ENCODE assay signal across 17 cellular contexts in the genomic region with DNA sequence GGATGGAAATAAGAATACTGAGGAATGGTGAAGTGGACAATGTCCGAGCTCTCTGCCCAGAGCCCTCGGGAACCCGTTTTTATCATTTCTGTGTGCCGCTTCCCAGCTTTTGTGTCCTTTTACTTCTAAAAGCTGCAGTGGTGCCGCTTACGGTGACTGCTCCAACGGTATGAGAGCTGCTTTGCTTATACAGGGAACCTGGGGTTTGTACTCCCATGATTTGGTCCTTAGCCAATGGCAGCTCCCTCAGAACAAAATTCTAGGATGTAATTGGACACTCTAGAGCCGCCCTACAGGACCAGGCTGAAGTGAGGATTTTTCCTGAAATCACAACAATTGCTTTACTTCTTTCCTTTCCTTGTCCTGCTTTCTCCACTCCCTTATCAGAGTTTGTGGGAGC. TPM values are rescaled to one million over a fixed set of nuclear protein-coding genes. Genes with fewer than 3 reads are reported as not detected.
A peak's percentile ranks its signal among the peaks of the same experiment; 100 is the strongest.
DNase-seq lines count a peak whose midpoint lies in the region; ATAC-seq and TF ChIP-seq lines count a peak whose summit lies in the region.
"Had no signal": no experiment of that assay in that cellular context is flagged by ENCODE, and none has a peak within 500 bp of the region (broad histone marks: within the 10 kb centered on the region; RNA-seq: fewer than 3 reads in every experiment).

No MANE protein-coding gene starts in this region.

- CTCF ChIA-PET in WTC11 (lab: Charles Lee): interaction anchor here (1.0 to 1.7 kb wide), 6 partner anchors 24 to 401 kb away, joined by 3 to 11 read pairs (median 4); a partner anchor contains a TSS

- TF ChIP-seq CTCF in WTC11 (IDR thresholded peaks at IDR 0.05): no peak

- ATAC-seq in WTC11 (peak; percentile 100), GM21515 (IDR thresholded peaks at IDR 0.05; ENCODE audit: unreplicated experiment) (no peak)
- ATAC-seq: K562 had no signal

- H3K4me3 ChIP-seq in H7 (ENCODE audit: insufficient read depth, low read depth, low read length): no peak overlapping the region
- H3K4me3 ChIP-seq: K562 had no signal

- H3K27ac Mint-ChIP-seq in WTC11: no peak overlapping the region
- H3K27ac Mint-ChIP-seq: activated B cell treated with CpG ODN at 0.5 μM for 24 hours; activated T-helper 1 cell treated with anti-CD3 and anti-CD28 coated beads, Interleukin-12 subunit alpha, Interleukin-12 subunit beta, Interleukin-2, Interleukin-4 antibody, amounts not matched to agents 30 ng/mL and 10 ng/mL and 1 ng/mL, durations not matched to agents 14 hours and 24 hours and 36 hours had no signal

- POLR2A ChIA-PET in WTC11 (lab: Charles Lee): interaction anchor here (1.1 kb wide), 1 partner anchor 24 kb away, joined by 3 read pairs; a partner anchor contains a TSS

- peaks cover 12% of the 10 kb centered on the region for H3K4me1 Mint-ChIP-seq in WTC11
- H3K4me1 Mint-ChIP-seq: activated B cell treated with CpG ODN at 0.5 μM for 24 hours had no signal

- no peaks in the 10 kb centered on the region for H3K36me3 ChIP-seq in H7 (replicated peaks; ENCODE audit: control insufficient read depth, insufficient read depth, low read length)

- peak overlapping the region; percentile 31 for H3K4me3 Mint-ChIP-seq in WTC11
- H3K4me3 Mint-ChIP-seq: activated B cell treated with CpG ODN at 0.5 μM for 24 hours; activated T-helper 1 cell treated with anti-CD3 and anti-CD28 coated beads, Interleukin-12 subunit alpha, Interleukin-12 subunit beta, Interleukin-2, Interleukin-4 antibody, amounts not matched to agents 30 ng/mL and 10 ng/mL and 1 ng/mL, durations not matched to agents 14 hours and 24 hours and 36 hours had no signal

- H3K36me3 Mint-ChIP-seq in WTC11: no peaks in the 10 kb centered on the region

- H3K9me3 Mint-ChIP-seq in WTC11: no peaks in the 10 kb centered on the region
- H3K9me3 Mint-ChIP-seq: activated B cell treated with CpG ODN at 0.5 μM for 24 hours; activated T-helper 1 cell treated with anti-CD3 and anti-CD28 coated beads, Interleukin-12 subunit alpha, Interleukin-12 subunit beta, Interleukin-2, Interleukin-4 antibody, amounts not matched to agents 30 ng/mL and 10 ng/mL and 1 ng/mL, durations not matched to agents 14 hours and 24 hours and 36 hours had no signal

- DNase-seq in H7 (peak; percentile 59), WTC11 (ENCODE audit: low spot score) (peak; percentile 17), islet precursor cell (peak; percentile 74), retina (peak; percentile 19), NCI-H524 (lab: John Stamatoyannopoulos, UW) (no peak), NCI-H2171 treated with DMSO at 0.1 percent for 48 hours (lab: John Stamatoyannopoulos, UW) (no peak)
- DNase-seq in stimulated activated CD8-positive, alpha-beta memory T cell treated with anti-CD3 and anti-CD28 coated beads, Interleukin-4, amount 100 ng/mL, for 48 hours: no peak
- DNase-seq: activated B cell treated with CpG ODN at 0.5 μM for 24 hours; activated CD8-positive, alpha-beta memory T cell treated with anti-CD3 and anti-CD28 coated beads for 24 hours; glutamatergic neuron; NCI-H1092; NK-92 treated with Interleukin-12 subunit alpha and Interleukin-12 subunit beta, amount 100 ng/mL, for 24 hours; stimulated activated CD4-positive, alpha-beta T cell treated with anti-CD3 and anti-CD28 coated beads, Interleukin-2, amount 100 ng/mL, for 24 hours had no signal

- no peaks in the 10 kb centered on the region for H3K27me3 ChIP-seq in H7 (ENCODE audit: control insufficient read depth, insufficient read depth, low read length)

- no peaks in the 10 kb centered on the region; the same call in 1 of the 2 replicates for H3K27me3 Mint-ChIP-seq in WTC11 (ENCODE audit: low read depth)

TF ChIP-seq in WTC11, 78 proteins besides CTCF, POLR2A, EP300 and RAD21:
- TF ChIP-seq KAT7 (CRISPR knock-in tag; IDR thresholded peaks at IDR 0.05; ENCODE audit: borderline replicate concordance) (no peak), ZNF396 (CRISPR knock-in tag; IDR thresholded peaks at IDR 0.05; ENCODE audit: borderline replicate concordance) (no peak), ZNF263 (CRISPR knock-in tag; IDR thresholded peaks at IDR 0.05; ENCODE audit: low read depth) (no peak), ZNF232 (CRISPR knock-in tag; IDR thresholded peaks at IDR 0.05) (no peak), GTF2I (CRISPR knock-in tag; conservative IDR thresholded peaks at IDR 0.05) (no peak)
- TF ChIP-seq, protein P1, sequence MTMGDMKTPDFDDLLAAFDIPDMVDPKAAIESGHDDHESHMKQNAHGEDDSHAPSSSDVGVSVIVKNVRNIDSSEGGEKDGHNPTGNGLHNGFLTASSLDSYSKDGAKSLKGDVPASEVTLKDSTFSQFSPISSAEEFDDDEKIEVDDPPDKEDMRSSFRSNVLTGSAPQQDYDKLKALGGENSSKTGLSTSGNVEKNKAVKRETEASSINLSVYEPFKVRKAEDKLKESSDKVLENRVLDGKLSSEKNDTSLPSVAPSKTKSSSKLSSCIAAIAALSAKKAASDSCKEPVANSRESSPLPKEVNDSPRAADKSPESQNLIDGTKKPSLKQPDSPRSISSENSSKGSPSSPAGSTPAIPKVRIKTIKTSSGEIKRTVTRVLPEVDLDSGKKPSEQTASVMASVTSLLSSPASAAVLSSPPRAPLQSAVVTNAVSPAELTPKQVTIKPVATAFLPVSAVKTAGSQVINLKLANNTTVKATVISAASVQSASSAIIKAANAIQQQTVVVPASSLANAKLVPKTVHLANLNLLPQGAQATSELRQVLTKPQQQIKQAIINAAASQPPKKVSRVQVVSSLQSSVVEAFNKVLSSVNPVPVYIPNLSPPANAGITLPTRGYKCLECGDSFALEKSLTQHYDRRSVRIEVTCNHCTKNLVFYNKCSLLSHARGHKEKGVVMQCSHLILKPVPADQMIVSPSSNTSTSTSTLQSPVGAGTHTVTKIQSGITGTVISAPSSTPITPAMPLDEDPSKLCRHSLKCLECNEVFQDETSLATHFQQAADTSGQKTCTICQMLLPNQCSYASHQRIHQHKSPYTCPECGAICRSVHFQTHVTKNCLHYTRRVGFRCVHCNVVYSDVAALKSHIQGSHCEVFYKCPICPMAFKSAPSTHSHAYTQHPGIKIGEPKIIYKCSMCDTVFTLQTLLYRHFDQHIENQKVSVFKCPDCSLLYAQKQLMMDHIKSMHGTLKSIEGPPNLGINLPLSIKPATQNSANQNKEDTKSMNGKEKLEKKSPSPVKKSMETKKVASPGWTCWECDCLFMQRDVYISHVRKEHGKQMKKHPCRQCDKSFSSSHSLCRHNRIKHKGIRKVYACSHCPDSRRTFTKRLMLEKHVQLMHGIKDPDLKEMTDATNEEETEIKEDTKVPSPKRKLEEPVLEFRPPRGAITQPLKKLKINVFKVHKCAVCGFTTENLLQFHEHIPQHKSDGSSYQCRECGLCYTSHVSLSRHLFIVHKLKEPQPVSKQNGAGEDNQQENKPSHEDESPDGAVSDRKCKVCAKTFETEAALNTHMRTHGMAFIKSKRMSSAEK (CRISPR knock-in tag; IDR thresholded peaks at IDR 0.05; ENCODE audit: borderline replicate concordance): no peak
- TF ChIP-seq, protein P2, sequence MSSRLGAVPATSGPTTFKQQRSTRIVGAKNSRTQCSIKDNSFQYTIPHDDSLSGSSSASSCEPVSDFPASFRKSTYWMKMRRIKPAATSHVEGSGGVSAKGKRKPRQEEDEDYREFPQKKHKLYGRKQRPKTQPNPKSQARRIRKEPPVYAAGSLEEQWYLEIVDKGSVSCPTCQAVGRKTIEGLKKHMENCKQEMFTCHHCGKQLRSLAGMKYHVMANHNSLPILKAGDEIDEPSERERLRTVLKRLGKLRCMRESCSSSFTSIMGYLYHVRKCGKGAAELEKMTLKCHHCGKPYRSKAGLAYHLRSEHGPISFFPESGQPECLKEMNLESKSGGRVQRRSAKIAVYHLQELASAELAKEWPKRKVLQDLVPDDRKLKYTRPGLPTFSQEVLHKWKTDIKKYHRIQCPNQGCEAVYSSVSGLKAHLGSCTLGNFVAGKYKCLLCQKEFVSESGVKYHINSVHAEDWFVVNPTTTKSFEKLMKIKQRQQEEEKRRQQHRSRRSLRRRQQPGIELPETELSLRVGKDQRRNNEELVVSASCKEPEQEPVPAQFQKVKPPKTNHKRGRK (CRISPR knock-in tag; IDR thresholded peaks at IDR 0.05; ENCODE audit: borderline replicate concordance): no peak
- TF ChIP-seq, protein P3, sequence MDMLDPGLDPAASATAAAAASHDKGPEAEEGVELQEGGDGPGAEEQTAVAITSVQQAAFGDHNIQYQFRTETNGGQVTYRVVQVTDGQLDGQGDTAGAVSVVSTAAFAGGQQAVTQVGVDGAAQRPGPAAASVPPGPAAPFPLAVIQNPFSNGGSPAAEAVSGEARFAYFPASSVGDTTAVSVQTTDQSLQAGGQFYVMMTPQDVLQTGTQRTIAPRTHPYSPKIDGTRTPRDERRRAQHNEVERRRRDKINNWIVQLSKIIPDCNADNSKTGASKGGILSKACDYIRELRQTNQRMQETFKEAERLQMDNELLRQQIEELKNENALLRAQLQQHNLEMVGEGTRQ (CRISPR knock-in tag; IDR thresholded peaks at IDR 0.05): no peak
TF ChIP-seq in WTC11: peak in this region for 0.

RNA-seq across cellular contexts. Expression of a gene that starts 24.2 kb away (rescaled TPM):
- total RNA-seq in H7 (2014; rRNA removed; shearing (Covaris generic)): 0.10 and 0.11 TPM in 2 replicates
- total RNA-seq in WTC11 (2021): 0.74 to 1.1 TPM (median 0.98 TPM) in 3 replicates
- total RNA-seq: activated B cell treated with CpG ODN at 0.5 μM for 24 hours; activated T-helper 1 cell treated with anti-CD3 and anti-CD28 coated beads, Interleukin-12 subunit alpha, Interleukin-12 subunit beta, Interleukin-2, Interleukin-4 antibody, amounts not matched to agents 30 ng/mL and 10 ng/mL and 1 ng/mL, durations not matched to agents 14 hours and 24 hours and 36 hours; T-helper 1 cell treated with Interleukin-12 subunit alpha and Interleukin-12 subunit beta and Interleukin-4 antibody, amounts not matched to agents 30 ng/mL and 1 ng/mL, for 36 hours had no signal

Comparison
In these comparisons a context has a peak if more than half of its experiments do, and no peak if none do; other contexts are left out.
1. DNase-seq: peak in H7 (single experiment), WTC11 (single experiment), islet precursor cell (single experiment) and retina (single experiment); none in stimulated activated CD8-positive, alpha-beta memory T cell treated with anti-CD3 and anti-CD28 coated beads, Interleukin-4, amount 100 ng/mL, for 48 hours (single experiment), NCI-H524 (0 of 2) and NCI-H2171 treated with DMSO at 0.1 percent for 48 hours (single experiment).